In genomic region chr5:139560752-139561654, GRCh38 we compare ENCODE assay signal across 1 cellular context.
TF ChIP-seq lines count a peak whose summit lies in the region.

TSS of gene UBE2D2 (plus strand) at chr5:139561339. CDS start at chr5:139561792, 453 bp downstream.

TF ChIP-seq in K562, 482 proteins besides CTCF, POLR2A, EP300 and RAD21 (continued from another document and continues in another):
- TF ChIP-seq FOXK2 (conservative IDR thresholded peaks at IDR 0.05 in 1 of 2, IDR thresholded peaks at IDR 0.05 in 1 of 2; ENCODE audit: low read depth in 2 of 2) (0 out of 4 replicates have a peak, but pooled peaks of 1 of the 2 experiments have one; percentile 38), ZBTB43 (CRISPR knock-in tag; IDR thresholded peaks at IDR 0.05) (no peak), FOXJ2 (tag; IDR thresholded peaks at IDR 0.05) (no peak), CC2D1A (IDR thresholded peaks at IDR 0.05) (peak; percentile 29; the same call in 1 of the 2 replicates), CEBPB (tag; IDR thresholded peaks at IDR 0.05) (no peak), NFXL1 (CRISPR knock-in tag; IDR thresholded peaks at IDR 0.05) (peak; percentile 63; the same call in 1 of the 2 replicates), HINFP (tag; conservative IDR thresholded peaks at IDR 0.05; ENCODE audit: low read depth) (0 out of 2 replicates have a peak, but pooled peaks have one; percentile 48), CCNT2 (IDR thresholded peaks at IDR 0.05; ENCODE audit: borderline replicate concordance, extremely low read depth, insufficient read length, low read depth, low read length) (peak; percentile 71), MGA (IDR thresholded peaks at IDR 0.05) (peak; percentile 99), SMAD1 (IDR thresholded peaks at IDR 0.05; ENCODE audit: low read depth, low read length, partially characterized antibody) (peak; percentile 65), KDM1A (IDR thresholded peaks at IDR 0.05) (no peak), MBD2 (IDR thresholded peaks at IDR 0.05; ENCODE audit: borderline replicate concordance, low read depth) (peak; percentile 56; the same call in 1 of the 2 replicates), KDM4B (IDR thresholded peaks at IDR 0.05; ENCODE audit: borderline replicate concordance in 2 of 2, low read depth in 1 of 2) (peak in 1 of 2 experiments; percentile 10; a peak in 1 of 4 replicates), MAZ (CRISPR knock-in tag; conservative IDR thresholded peaks at IDR 0.05 in 1 of 2, IDR thresholded peaks at IDR 0.05 in 1 of 2) (peak; percentile 81 to 91), ARNT (IDR thresholded peaks at IDR 0.05) (no peak), ZBTB40 (IDR thresholded peaks at IDR 0.05) (no peak; the same call in 1 of the 2 replicates), ZBTB40 (CRISPR knock-in tag; IDR thresholded peaks at IDR 0.05) (no peak), HDAC2 (IDR thresholded peaks at IDR 0.05) (peak; percentile 72), MTA3 (IDR thresholded peaks at IDR 0.05; ENCODE audit: borderline replicate concordance) (peak; percentile 72), CBFA2T3 (IDR thresholded peaks at IDR 0.05) (no peak), ZBTB49 (CRISPR knock-in tag; IDR thresholded peaks at IDR 0.05; ENCODE audit: borderline replicate concordance) (no peak), MLLT1 (IDR thresholded peaks at IDR 0.05) (peak in 1 of 2 experiments; percentile 16; a peak in 1 of 4 replicates), CXXC5 (CRISPR knock-in tag; IDR thresholded peaks at IDR 0.05) (peak; percentile 99), ADNP (tag; IDR thresholded peaks at IDR 0.05) (no peak; the same call in 1 of the 2 replicates), GATAD2A (IDR thresholded peaks at IDR 0.05) (no peak), PTRF (tag; IDR thresholded peaks at IDR 0.05) (no peak)
